ENCODE assay signal across 8 cellular contexts in the genomic region with DNA sequence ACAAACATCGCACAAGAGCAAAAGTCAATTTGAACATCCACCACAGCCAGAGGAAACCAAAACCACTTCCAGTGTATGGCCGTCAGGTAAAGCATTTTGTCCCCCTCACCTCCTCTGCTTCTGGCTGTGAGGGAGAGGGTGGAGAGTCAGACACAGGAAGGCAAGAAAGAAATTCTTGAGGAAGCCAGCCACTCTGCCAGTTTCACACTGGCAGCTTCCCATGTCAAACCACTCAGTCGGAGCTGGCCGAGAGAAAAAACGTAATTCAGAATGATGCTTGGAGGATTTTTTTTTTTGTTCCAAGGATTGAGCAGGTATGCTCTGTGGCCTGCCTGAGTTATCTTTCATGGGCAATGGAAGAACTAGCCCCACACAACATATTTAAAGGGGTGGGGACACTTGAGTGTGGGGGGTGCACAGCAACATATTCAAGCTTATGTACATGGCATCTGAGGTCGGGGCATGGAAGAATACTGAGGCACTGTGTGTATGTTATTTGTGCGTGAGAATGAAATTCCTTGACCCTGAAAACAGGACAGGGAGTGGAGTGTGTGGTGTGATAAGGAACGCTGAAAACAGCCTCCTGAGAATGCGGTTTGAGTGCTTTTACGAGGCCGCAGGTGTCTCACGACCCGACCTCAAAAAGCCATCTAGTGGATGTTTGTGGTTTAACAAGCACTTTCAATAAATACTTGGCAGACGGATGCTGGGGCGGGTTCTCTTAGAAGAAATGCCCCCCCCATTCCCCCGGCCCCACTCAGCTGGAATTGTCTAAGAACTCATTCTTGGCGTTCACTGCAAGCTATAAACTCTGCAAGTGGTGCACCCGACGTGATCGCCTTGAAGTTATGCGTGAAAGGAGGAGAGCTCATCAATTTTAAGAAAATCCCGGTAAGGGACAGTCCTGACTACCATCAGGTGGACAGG. TPM values are rescaled to one million over a fixed set of nuclear protein-coding genes. Genes with fewer than 3 reads are reported as not detected.
A peak's percentile ranks its signal among the peaks of the same experiment; 100 is the strongest.
DNase-seq lines count a peak whose midpoint lies in the region; ATAC-seq, FAIRE-seq and TF ChIP-seq lines count a peak whose summit lies in the region.

No MANE protein-coding gene starts in this region.

- CTCF ChIA-PET in AG04450 (lab: Charles Lee) = interaction anchor here (0.6 to 2.4 kb wide), 13 partner anchors 10 to 348 kb away, joined by 3 to 17 read pairs (median 5); partner anchors contain the start of gene B3GALT4
- CTCF ChIA-PET in GM12878 (lab: Yijun Ruan, JAX) = interaction anchor here (0.6 to 3.9 kb wide), 23 partner anchors 10 to 1190 kb away, joined by 3 to 25 read pairs (median 5); partner anchors contain the start of genes B3GALT4, PFDN6, RGL2 and TAPBP

- H3K4me3 Mint-ChIP-seq in immature natural killer cell = peak overlapping the region; percentile 85 to 90 (median 87)

- RAD21 ChIA-PET in GM12878 (lab: Charles Lee; ENCODE audit: unreplicated experiment) = interaction anchor here (0.6 to 2.7 kb wide), 13 partner anchors 9 to 495 kb away, joined by 3 to 22 read pairs (median 6); partner anchors contain the start of genes B3GALT4, PFDN6, RPS18 and TAPBP

- peaks cover 16 to 20% (median 18%) of the 10 kb centered on the region in 3 donors for H3K27me3 Mint-ChIP-seq in immature natural killer cell (ENCODE audit: low read depth in 3 of 3)

- in situ Hi-C loops in GM12878 (cut with MboI) = no loop called here

- H3K4me1 Mint-ChIP-seq in immature natural killer cell = peaks cover 46 to 50% of the 10 kb centered on the region in 2 donors

- no peak for TF ChIP-seq POLR2A in GM12878 (IDR thresholded peaks at IDR 0.05; ENCODE audit: low read depth, low read length)

- under 1% methylated on average over 22 of the region's 22 CpGs for WGBS in GM12878 (ENCODE audit: insufficient coverage, insufficient replicate concordance, low lambda C conversion rate, missing lambda C conversion rate)

- H3K9ac ChIP-seq in GM12878 (ENCODE audit: control insufficient read depth, insufficient read depth, low read length) = peak overlapping the region; percentile 1; the same call in 1 of the 2 replicates

- peaks cover 3% of the 10 kb centered on the region for H3K27me3 ChIP-seq in AG04450 (ENCODE audit: control insufficient read depth, insufficient read depth, low read length)
- H3K27me3 ChIP-seq in GM12878 (replicated peaks in 1 of 2; ENCODE audit: control insufficient read depth in 2 of 2, insufficient read depth in 2 of 2, low read length in 1 of 2) = no peaks in the 10 kb centered on the region

- H3K4me1 ChIP-seq in GM12878 (ENCODE audit: control insufficient read depth, insufficient read depth, low read length) = peaks cover 15% of the 10 kb centered on the region

- SMC1A ChIA-PET in GM12878 (lab: Charles Lee; ENCODE audit: uncharacterized antibody, unreplicated experiment) = interaction anchor here (0.7 to 3.3 kb wide), 14 partner anchors 9 to 225 kb away, joined by 3 to 17 read pairs (median 4); partner anchors contain the start of genes B3GALT4, RPS18, VPS52 and ZBTB22

- POLR2A ChIA-PET in AG04450 (lab: Yijun Ruan, JAX) (no interaction called here), GM12878 (lab: Charles Lee) (interaction anchor here (0.6 to 2.0 kb wide), 14 partner anchors 11 to 489 kb away, joined by 3 to 12 read pairs (median 4); partner anchors contain the start of genes B3GALT4, RPS18, VPS52 and ZBTB22)

- H3K4me2 ChIP-seq in GM12878 (ENCODE audit: control insufficient read depth, insufficient read depth) = peak overlapping the region; percentile 75

- FAIRE-seq in GM12878 (lab: Jason Lieb, UNC) = peak; percentile 13

- TF ChIP-seq CTCF in AG04450 (IDR thresholded peaks at IDR 0.05; ENCODE audit: low read depth, low read length) = peak; percentile 57
- peak; percentile 48 to 60 (median 55); a peak in 5 of 6 replicates for TF ChIP-seq CTCF in GM12878 (IDR thresholded peaks at IDR 0.05 in 2 of 3, conservative IDR thresholded peaks at IDR 0.05 in 1 of 3; ENCODE audit: control insufficient read depth in 2 of 3, extremely low read depth in 1 of 3, insufficient read depth in 1 of 3, low read depth in 3 of 3, low read length in 3 of 3)

- TF ChIP-seq RAD21 in GM12878 (IDR thresholded peaks at IDR 0.05; ENCODE audit: insufficient read depth, low read depth, low read length) = peak; percentile 63

- H3K27ac ChIP-seq in AG04450 (ENCODE audit: low read depth, low read length) (no peak overlapping the region), GM12878 (ENCODE audit: control insufficient read depth, insufficient read depth) (peak overlapping the region; percentile 41)

- H3K36me3 Mint-ChIP-seq in immature natural killer cell = no peaks in the 10 kb centered on the region

- H3K9me3 ChIP-seq in AG04450 (ENCODE audit: control insufficient read depth, insufficient read depth, low read length) (no peaks in the 10 kb centered on the region), GM12878 (replicated peaks; ENCODE audit: control insufficient read depth, insufficient read depth, low read length) (no peaks in the 10 kb centered on the region)

- peak; percentile 35 for ATAC-seq in GM19035 (IDR thresholded peaks at IDR 0.05; ENCODE audit: unreplicated experiment)
- ATAC-seq in GM12878 = peak; percentile 81

- H3K4me3 ChIP-seq in AG04450 (ENCODE audit: low read depth, low read length) = no peak overlapping the region
- H3K4me3 ChIP-seq in GM12878 = peak overlapping the region; percentile 46; the same call in 1 of the 2 replicates

- intact Hi-C loops in GM12878 (cut with micrococcal nuclease; ENCODE audit: unreplicated experiment) = loop anchor here (2.0 kb wide), 1 partner anchor 68 kb away; the partner anchor contains the start of gene B3GALT4

- no peak for TF ChIP-seq EP300 in GM12878 (IDR thresholded peaks at IDR 0.05; ENCODE audit: borderline replicate concordance in 1 of 2, control insufficient read depth in 1 of 2, low read depth in 2 of 2, low read length in 2 of 2)

- H3K27ac Mint-ChIP-seq in immature natural killer cell = peak overlapping the region; percentile 93 to 97 (median 95)

- peak; percentile 39 for DNase-seq in AG04450 (ENCODE audit: low read depth, low spot score)
- peak; percentile 76 for DNase-seq in NCI-H2029 treated with DMSO at 0.1 percent for 48 hours (lab: John Stamatoyannopoulos, UW)
- peak; percentile 41 for DNase-seq in T1000 (lab: John Stamatoyannopoulos, UW)
- DNase-seq in GM12878 (ENCODE audit: low read depth, low spot score) = peak; percentile 58
- peak; percentile 79 to 83 (median 83) for DNase-seq in immature natural killer cell
- peak; percentile 42 for DNase-seq in stimulated activated CD4-positive, alpha-beta T cell treated with anti-CD3 and anti-CD28 coated beads, Interleukin-12 subunit alpha, Interleukin-12 subunit beta, amount 100 ng/mL, for 4 hours
- DNase-seq in cortex of kidney (lab: John Stamatoyannopoulos, UW) = no peak

- no peaks in the 10 kb centered on the region for H3K79me2 ChIP-seq in GM12878 (ENCODE audit: control insufficient read depth, insufficient read depth, low read length)

- H3K36me3 ChIP-seq in GM12878 (ENCODE audit: control insufficient read depth in 2 of 2, insufficient read depth in 2 of 2, low read length in 1 of 2) = no peaks in the 10 kb centered on the region

- H4K20me1 ChIP-seq in GM12878 (ENCODE audit: control insufficient read depth, insufficient read depth) = no peaks in the 10 kb centered on the region

- no TSS peak for BruUV-seq in GM12878 (replicated peaks; lab: Mats Ljungman, UMichigan)

- H3K9me3 Mint-ChIP-seq in immature natural killer cell = no peaks in the 10 kb centered on the region

- H2AFZ ChIP-seq in GM12878 (ENCODE audit: control insufficient read depth, low read depth, low read length) = peak overlapping the region; percentile 49

RNA-seq across cellular contexts. Expression of gene DAXX, which starts 22.3 kb away (rescaled TPM):
- 69.7 and 75.6 TPM in 2 replicates for polyA plus RNA-seq in AG04450 (2011; rRNA removed)
- 24.5 and 30.8 TPM in 2 replicates for polyA minus RNA-seq in AG04450 (2011; rRNA and poly(A)+ RNA removed)
- total RNA-seq in GM12878 (2013; cell fraction: nucleolus; rRNA removed) = 19.1 and 32.6 TPM in 2 replicates
- 57.0 and 65.9 TPM in 2 replicates for total RNA-seq in GM12878 (2014; rRNA removed)
- total RNA-seq in GM12878 (2014; rRNA removed; fragmentation: Illumina TruSeq; extraction: Trizol) = 43.6 and 49.6 TPM in 2 replicates
- 55.8 and 57.6 TPM in 2 replicates for total RNA-seq in GM12878 (2021)
- 27.1 TPM for polyA plus RNA-seq in GM12878 (2011; ENCODE audit: low read depth)
- 13.0 and 24.2 TPM in 2 replicates for polyA plus RNA-seq in GM12878 (2011; rRNA removed)
- polyA plus RNA-seq in GM12878 (2011; cell fraction: cytosol; rRNA removed) = 20.2 and 23.6 TPM in 2 replicates
- polyA plus RNA-seq in GM12878 (2011; cell fraction: nucleus; rRNA removed) = 67.0 and 76.3 TPM in 2 replicates
- 46.1 and 71.7 TPM in 2 replicates for polyA plus RNA-seq in GM12878 (2012)
- 72.6 and 74.4 TPM in 2 replicates for polyA plus RNA-seq in GM12878 (2014; fragmentation: Illumina TruSeq; extraction: Trizol)
- 10 to 100 TPM; 30.3 to 56.8 TPM for polyA plus RNA-seq in GM12878 (2014; fragmentation: Nextera tagmentation; extraction: Ambion mirVana)
- polyA plus RNA-seq in GM12878 (2014; rRNA removed) = 40.2 and 56.0 TPM in 2 replicates
- polyA plus RNA-seq in GM12878 (2016; fragmentation: Nextera tagmentation; extraction: Ambion mirVana) = 100 to 1,000 TPM in 1 of 2 experiments, 10 to 100 TPM in 1; 83.1 to 100 TPM
- polyA minus RNA-seq in GM12878 (2011; rRNA and poly(A)+ RNA removed) = 9.0 and 10.3 TPM in 2 replicates
- polyA minus RNA-seq in GM12878 (2011; cell fraction: cytosol; rRNA and poly(A)+ RNA removed) = 6.8 and 7.2 TPM in 2 replicates
- polyA minus RNA-seq in GM12878 (2011; cell fraction: nucleus; rRNA and poly(A)+ RNA removed) = 21.2 and 31.3 TPM in 2 replicates
- 100 to 1,000 TPM in 1 of 3 donors, 10 to 100 TPM in 2; 71.6 to 159 (median 75.1) TPM for polyA plus RNA-seq in immature natural killer cell

RNA-seq across cellular contexts. Expression of gene ZBTB22, which starts 27.5 kb away (rescaled TPM):
- polyA plus RNA-seq in AG04450 (2011; rRNA removed) = 8.4 and 11.8 TPM in 2 replicates
- polyA minus RNA-seq in AG04450 (2011; rRNA and poly(A)+ RNA removed) = 14.0 and 18.3 TPM in 2 replicates
- 10.5 and 11.6 TPM in 2 replicates for total RNA-seq in GM12878 (2013; cell fraction: nucleolus; rRNA removed)
- 8.9 and 9.3 TPM in 2 replicates for total RNA-seq in GM12878 (2014; rRNA removed)
- 5.9 and 6.2 TPM in 2 replicates for total RNA-seq in GM12878 (2014; rRNA removed; fragmentation: Illumina TruSeq; extraction: Trizol)
- total RNA-seq in GM12878 (2021) = 9.7 and 12.0 TPM in 2 replicates
- polyA plus RNA-seq in GM12878 (2011; ENCODE audit: low read depth) = 3.1 TPM
- 3.2 and 5.1 TPM in 2 replicates for polyA plus RNA-seq in GM12878 (2011; rRNA removed)
- polyA plus RNA-seq in GM12878 (2011; cell fraction: cytosol; rRNA removed) = 6.4 and 8.8 TPM in 2 replicates
- polyA plus RNA-seq in GM12878 (2011; cell fraction: nucleus; rRNA removed) = 10.1 and 12.3 TPM in 2 replicates
- polyA plus RNA-seq in GM12878 (2012) = 9.9 and 10.8 TPM in 2 replicates
- 3.8 and 4.4 TPM in 2 replicates for polyA plus RNA-seq in GM12878 (2014; fragmentation: Illumina TruSeq; extraction: Trizol)
- under 1 TPM; 0.11 to 0.62 TPM for polyA plus RNA-seq in GM12878 (2014; fragmentation: Nextera tagmentation; extraction: Ambion mirVana)
- polyA plus RNA-seq in GM12878 (2014; rRNA removed) = 9.8 and 9.9 TPM in 2 replicates
- 1 to 10 TPM; 4.1 to 4.5 TPM for polyA plus RNA-seq in GM12878 (2016; fragmentation: Nextera tagmentation; extraction: Ambion mirVana)
- polyA minus RNA-seq in GM12878 (2011; rRNA and poly(A)+ RNA removed) = 7.5 and 12.0 TPM in 2 replicates
- 3.1 and 3.7 TPM in 2 replicates for polyA minus RNA-seq in GM12878 (2011; cell fraction: cytosol; rRNA and poly(A)+ RNA removed)
- 5.7 and 6.2 TPM in 2 replicates for polyA minus RNA-seq in GM12878 (2011; cell fraction: nucleus; rRNA and poly(A)+ RNA removed)
- polyA plus RNA-seq in immature natural killer cell = 10 to 100 TPM; 14.5 to 18.1 (median 14.7) TPM

RNA-seq across cellular contexts. Expression of gene TAPBP, which starts 31.2 kb away (rescaled TPM):
- polyA plus RNA-seq in AG04450 (2011; rRNA removed) (29.3 and 37.9 TPM in 2 replicates), GM12878 (2011; rRNA removed) (20.7 and 40.7 TPM in 2 replicates), GM12878 (2014; fragmentation: Illumina TruSeq; extraction: Trizol) (35.4 and 49.4 TPM in 2 replicates), GM12878 (2014; fragmentation: Nextera tagmentation; extraction: Ambion mirVana) (10 to 100 TPM; 14.6 to 30.0 TPM), GM12878 (2014; rRNA removed) (108 and 138 TPM in 2 replicates), GM12878 (2016; fragmentation: Nextera tagmentation; extraction: Ambion mirVana) (100 to 1,000 TPM; 107 TPM), immature natural killer cell (100 to 1,000 TPM; 303 to 707 (median 457) TPM)
- polyA minus RNA-seq in AG04450 (2011; rRNA and poly(A)+ RNA removed) = 29.5 and 41.9 TPM in 2 replicates
- total RNA-seq in GM12878 (2013; cell fraction: nucleolus; rRNA removed) = 335 and 353 TPM in 2 replicates
- total RNA-seq in GM12878 (2014; rRNA removed) (107 and 118 TPM in 2 replicates), GM12878 (2014; rRNA removed; fragmentation: Illumina TruSeq; extraction: Trizol) (44.0 and 46.7 TPM in 2 replicates), GM12878 (2021) (210 and 219 TPM in 2 replicates)
- polyA plus RNA-seq in GM12878 (2011; ENCODE audit: low read depth) = 42.0 TPM
- 47.6 and 47.9 TPM in 2 replicates for polyA plus RNA-seq in GM12878 (2011; cell fraction: cytosol; rRNA removed)
- polyA plus RNA-seq in GM12878 (2011; cell fraction: nucleus; rRNA removed) = 94.4 and 126 TPM in 2 replicates
- 74.5 and 97.1 TPM in 2 replicates for polyA plus RNA-seq in GM12878 (2012)
- polyA minus RNA-seq in GM12878 (2011; rRNA and poly(A)+ RNA removed) = 29.7 and 48.2 TPM in 2 replicates
- 72.3 and 73.2 TPM in 2 replicates for polyA minus RNA-seq in GM12878 (2011; cell fraction: cytosol; rRNA and poly(A)+ RNA removed)
- 34.7 and 65.7 TPM in 2 replicates for polyA minus RNA-seq in GM12878 (2011; cell fraction: nucleus; rRNA and poly(A)+ RNA removed)

RNA-seq across cellular contexts. Expression of gene RGL2, which starts 46.3 kb away (rescaled TPM):
- 21.9 and 25.0 TPM in 2 replicates for polyA plus RNA-seq in AG04450 (2011; rRNA removed)
- polyA minus RNA-seq in AG04450 (2011; rRNA and poly(A)+ RNA removed) = 29.6 and 36.8 TPM in 2 replicates
- total RNA-seq in GM12878 (2013; cell fraction: nucleolus; rRNA removed) = 38.8 and 43.0 TPM in 2 replicates
- total RNA-seq in GM12878 (2014; rRNA removed) = 7.1 and 7.2 TPM in 2 replicates
- total RNA-seq in GM12878 (2014; rRNA removed; fragmentation: Illumina TruSeq; extraction: Trizol) = 5.7 and 6.9 TPM in 2 replicates
- total RNA-seq in GM12878 (2021) = 17.8 and 21.2 TPM in 2 replicates
- polyA plus RNA-seq in GM12878 (2011; ENCODE audit: low read depth) = 10.6 TPM
- polyA plus RNA-seq in GM12878 (2011; rRNA removed) = 11.4 and 15.5 TPM in 2 replicates
- polyA plus RNA-seq in GM12878 (2011; cell fraction: cytosol; rRNA removed) = 9.6 and 13.7 TPM in 2 replicates
- 269 and 282 TPM in 2 replicates for polyA plus RNA-seq in GM12878 (2011; cell fraction: nucleus; rRNA removed)
- polyA plus RNA-seq in GM12878 (2012) = 20.2 and 22.4 TPM in 2 replicates
- polyA plus RNA-seq in GM12878 (2014; fragmentation: Illumina TruSeq; extraction: Trizol) = 5.2 and 9.0 TPM in 2 replicates
- 1 to 10 TPM in 1 of 2 experiments, under 1 TPM in 1; 0.84 to 2.7 TPM for polyA plus RNA-seq in GM12878 (2014; fragmentation: Nextera tagmentation; extraction: Ambion mirVana)
- polyA plus RNA-seq in GM12878 (2014; rRNA removed) = 14.5 and 18.1 TPM in 2 replicates
- 1 to 10 TPM; 5.2 to 6.5 TPM for polyA plus RNA-seq in GM12878 (2016; fragmentation: Nextera tagmentation; extraction: Ambion mirVana)
- 6.0 and 19.5 TPM in 2 replicates for polyA minus RNA-seq in GM12878 (2011; rRNA and poly(A)+ RNA removed)
- polyA minus RNA-seq in GM12878 (2011; cell fraction: cytosol; rRNA and poly(A)+ RNA removed) = 4.0 and 4.7 TPM in 2 replicates
- polyA minus RNA-seq in GM12878 (2011; cell fraction: nucleus; rRNA and poly(A)+ RNA removed) = 38.9 and 53.4 TPM in 2 replicates
- polyA plus RNA-seq in immature natural killer cell = 10 to 100 TPM in 1 of 3 donors, 1 to 10 TPM in 2; 5.9 to 14.7 (median 8.0) TPM

RNA-seq across cellular contexts. Expression of gene KIFC1, which starts 46.6 kb away (rescaled TPM):
- polyA plus RNA-seq in AG04450 (2011; rRNA removed) = 10.2 TPM in 2 replicates
- polyA minus RNA-seq in AG04450 (2011; rRNA and poly(A)+ RNA removed) = 13.0 and 14.6 TPM in 2 replicates
- 45.8 and 51.5 TPM in 2 replicates for total RNA-seq in GM12878 (2013; cell fraction: nucleolus; rRNA removed)
- 44.5 and 50.3 TPM in 2 replicates for total RNA-seq in GM12878 (2014; rRNA removed)
- total RNA-seq in GM12878 (2014; rRNA removed; fragmentation: Illumina TruSeq; extraction: Trizol) = 52.9 and 58.5 TPM in 2 replicates
- 69.2 and 80.8 TPM in 2 replicates for total RNA-seq in GM12878 (2021)
- 16.6 TPM for polyA plus RNA-seq in GM12878 (2011; ENCODE audit: low read depth)
- polyA plus RNA-seq in GM12878 (2011; rRNA removed) = 60.6 and 69.3 TPM in 2 replicates
- 92.5 and 114 TPM in 2 replicates for polyA plus RNA-seq in GM12878 (2011; cell fraction: cytosol; rRNA removed)
- 120 and 185 TPM in 2 replicates for polyA plus RNA-seq in GM12878 (2011; cell fraction: nucleus; rRNA removed)
- 33.1 and 39.8 TPM in 2 replicates for polyA plus RNA-seq in GM12878 (2012)
- 53.9 and 63.1 TPM in 2 replicates for polyA plus RNA-seq in GM12878 (2014; fragmentation: Illumina TruSeq; extraction: Trizol)
- 1 to 10 TPM; 1.8 to 2.9 TPM for polyA plus RNA-seq in GM12878 (2014; fragmentation: Nextera tagmentation; extraction: Ambion mirVana)
- 82.6 and 87.4 TPM in 2 replicates for polyA plus RNA-seq in GM12878 (2014; rRNA removed)
- polyA plus RNA-seq in GM12878 (2016; fragmentation: Nextera tagmentation; extraction: Ambion mirVana) = 10 to 100 TPM; 22.6 to 31.0 TPM
- polyA minus RNA-seq in GM12878 (2011; rRNA and poly(A)+ RNA removed) = 75.6 and 95.8 TPM in 2 replicates
- 37.8 and 41.3 TPM in 2 replicates for polyA minus RNA-seq in GM12878 (2011; cell fraction: cytosol; rRNA and poly(A)+ RNA removed)
- 49.3 and 88.3 TPM in 2 replicates for polyA minus RNA-seq in GM12878 (2011; cell fraction: nucleus; rRNA and poly(A)+ RNA removed)
- polyA plus RNA-seq in immature natural killer cell = 1 to 10 TPM in 2 of 3 donors, not detected in 1; 2.2 to 3.7 TPM
